Comparison of ENCODE assay signal across 12 cellular contexts in genomic region chr17:73720187-73720834, GRCh38.
DNase-seq lines count a peak whose midpoint lies in the region; ATAC-seq and TF ChIP-seq lines count a peak whose summit lies in the region.
"Had no signal": no experiment of that assay in that cellular context is flagged by ENCODE, and none has a peak within 500 bp of the region (broad histone marks: within the 10 kb centered on the region; RNA-seq: fewer than 3 reads in every experiment).

No MANE protein-coding gene starts in this region.

- DNase-seq in COR-L47 (lab: John Stamatoyannopoulos, UW) (peak; percentile 36), mucosa of descending colon (peak in 2 of 3 donors; percentile 47 to 60), RPMI8226 (no peak), mesenteric fat pad (ENCODE audit: low spot score) (no peak), NCI-H187 treated with DMSO at 0.1 percent for 48 hours (lab: John Stamatoyannopoulos, UW) (no peak)
- peak; percentile 65 for DNase-seq in activated CD4-positive, alpha-beta memory T cell treated with anti-CD3 and anti-CD28 coated beads for 36 hours
- DNase-seq: NCI-H1694 treated with DMSO at 0.1 percent for 48 hours, Peyer's patch, thyroid gland had no signal

- peak; percentile 56 for ATAC-seq in mucosa of descending colon
- no peak for ATAC-seq in GM21381 (IDR thresholded peaks at IDR 0.05; ENCODE audit: unreplicated experiment)

- POLR2A ChIA-PET in HEK293 (lab: Yijun Ruan, JAX): no interaction called here
- POLR2A ChIA-PET in activated CD4-positive, alpha-beta memory T cell treated with anti-CD3 and anti-CD28 coated beads for 36 hours (lab: Charles Lee): no interaction called here

- TF ChIP-seq CTCF in HEK293 (tag by site-specific recombination; IDR thresholded peaks at IDR 0.05) (no peak), mucosa of descending colon (IDR thresholded peaks at IDR 0.05) (no peak)

- H3K4me3 ChIP-seq in HEK293 (ENCODE audit: low read depth, low read length): no peak overlapping the region
- H3K4me3 ChIP-seq in mucosa of descending colon: no peak overlapping the region
- H3K4me3 ChIP-seq: Peyer's patch, thyroid gland had no signal

- CTCF ChIA-PET in HEK293 (lab: Yijun Ruan, JAX): interaction anchor here (0.6 to 3.2 kb wide), 3 partner anchors 9 to 292 kb away, joined by 3 to 23 read pairs (median 3); no protein-coding TSS in a partner anchor
- CTCF ChIA-PET in activated CD4-positive, alpha-beta memory T cell treated with anti-CD3 and anti-CD28 coated beads for 36 hours (lab: Charles Lee): interaction anchor here (0.5 to 2.3 kb wide), 5 partner anchors 10 to 1369 kb away, joined by 3 to 10 read pairs (median 4); partner anchors contain the start of gene SDK2

- H3K4me1 ChIP-seq in HEK293 (ENCODE audit: control insufficient read depth, insufficient read depth, low read length): no peaks in the 10 kb centered on the region
- peaks cover 4% of the 10 kb centered on the region for H3K4me1 ChIP-seq in mucosa of descending colon (ENCODE audit: low read depth)
- H3K4me1 ChIP-seq: thyroid gland had no signal

- H3K36me3 ChIP-seq in HEK293 (ENCODE audit: control insufficient read depth in 2 of 2, insufficient read depth in 1 of 2, low read length in 2 of 2) (no peaks in the 10 kb centered on the region), mucosa of descending colon (ENCODE audit: low read depth) (no peaks in the 10 kb centered on the region)
- H3K36me3 ChIP-seq: Peyer's patch, thyroid gland had no signal

- peak overlapping the region; percentile 24 for H3K27ac Mint-ChIP-seq in activated CD4-positive, alpha-beta memory T cell treated with anti-CD3 and anti-CD28 coated beads for 36 hours
- H3K27ac Mint-ChIP-seq: activated T-helper 2 cell treated with anti-CD3 and anti-CD28 coated beads, Interferon-gamma antibody, Interleukin-2, Interleukin-4, amounts not matched to agents 10 μg/mL and 5 μg/mL and 100 μg/mL, durations not matched to agents 14 hours and 24 hours and 36 hours had no signal

- no peak overlapping the region for H3K27ac ChIP-seq in HEK293 (ENCODE audit: extremely low read depth, low read depth, low read length)
- H3K27ac ChIP-seq: Peyer's patch, thyroid gland had no signal

- H3K36me3 Mint-ChIP-seq in activated CD4-positive, alpha-beta memory T cell treated with anti-CD3 and anti-CD28 coated beads for 36 hours: no peaks in the 10 kb centered on the region

- H3K27me3 Mint-ChIP-seq in activated CD4-positive, alpha-beta memory T cell treated with anti-CD3 and anti-CD28 coated beads for 36 hours: no peaks in the 10 kb centered on the region

- peaks cover 39% of the 10 kb centered on the region for H3K4me1 Mint-ChIP-seq in activated CD4-positive, alpha-beta memory T cell treated with anti-CD3 and anti-CD28 coated beads for 36 hours (ENCODE audit: low read depth)

- H3K9me3 Mint-ChIP-seq in activated CD4-positive, alpha-beta memory T cell treated with anti-CD3 and anti-CD28 coated beads for 36 hours: no peaks in the 10 kb centered on the region
- H3K9me3 Mint-ChIP-seq: activated T-helper 2 cell treated with anti-CD3 and anti-CD28 coated beads, Interferon-gamma antibody, Interleukin-2, Interleukin-4, amounts not matched to agents 10 μg/mL and 5 μg/mL and 100 μg/mL, durations not matched to agents 14 hours and 24 hours and 36 hours had no signal

- intact Hi-C loops in activated CD4-positive, alpha-beta memory T cell treated with anti-CD3 and anti-CD28 coated beads for 36 hours (cut with micrococcal nuclease): no loop called here
- intact Hi-C loops in mucosa of descending colon (cut with DNase I, micrococcal nuclease): no loop called here

- no peaks in the 10 kb centered on the region for H3K9me3 ChIP-seq in HEK293 (ENCODE audit: control insufficient read depth, insufficient read depth, low read depth, low read length)
- no peaks in the 10 kb centered on the region for H3K9me3 ChIP-seq in mucosa of descending colon
- H3K9me3 ChIP-seq: Peyer's patch, thyroid gland had no signal

- H3K4me3 Mint-ChIP-seq in activated CD4-positive, alpha-beta memory T cell treated with anti-CD3 and anti-CD28 coated beads for 36 hours: no peak overlapping the region

TF ChIP-seq in HEK293, 187 proteins besides CTCF, POLR2A, EP300 and RAD21:
- TF ChIP-seq, protein P1, sequence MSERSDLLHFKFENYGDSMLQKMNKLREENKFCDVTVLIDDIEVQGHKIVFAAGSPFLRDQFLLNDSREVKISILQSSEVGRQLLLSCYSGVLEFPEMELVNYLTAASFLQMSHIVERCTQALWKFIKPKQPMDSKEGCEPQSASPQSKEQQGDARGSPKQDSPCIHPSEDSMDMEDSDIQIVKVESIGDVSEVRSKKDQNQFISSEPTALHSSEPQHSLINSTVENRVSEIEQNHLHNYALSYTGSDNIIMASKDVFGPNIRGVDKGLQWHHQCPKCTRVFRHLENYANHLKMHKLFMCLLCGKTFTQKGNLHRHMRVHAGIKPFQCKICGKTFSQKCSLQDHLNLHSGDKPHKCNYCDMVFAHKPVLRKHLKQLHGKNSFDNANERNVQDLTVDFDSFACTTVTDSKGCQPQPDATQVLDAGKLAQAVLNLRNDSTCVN (tag by site-specific recombination; optimal IDR thresholded peaks at IDR 0.05): no peak
- TF ChIP-seq ZNF37A (tag by site-specific recombination; IDR thresholded peaks at IDR 0.05) (peak; percentile 90), RBAK (tag by site-specific recombination; IDR thresholded peaks at IDR 0.05) (no peak), MEIS1 (CRISPR knock-in tag; IDR thresholded peaks at IDR 0.05; ENCODE audit: borderline replicate concordance) (no peak)

Comparison
In these comparisons a context has a peak if more than half of its experiments do, and no peak if none do; other contexts are left out.
1. DNase-seq: peak in COR-L47 (single experiment), activated CD4-positive, alpha-beta memory T cell treated with anti-CD3 and anti-CD28 coated beads for 36 hours (single experiment) and mucosa of descending colon (2 of 3); none in RPMI8226 (single experiment), mesenteric fat pad (single experiment) and NCI-H187 treated with DMSO at 0.1 percent for 48 hours (single experiment).